1 cellular context compared by ENCODE assay signal in genomic region chr2:201174687-201175086, GRCh38.
TF ChIP-seq lines count a peak whose summit lies in the region.

No MANE protein-coding gene starts in this region.

TF ChIP-seq in WTC11, 78 proteins besides CTCF, POLR2A, EP300 and RAD21 (continued from another document):
- TF ChIP-seq PRDM15 (CRISPR knock-in tag; IDR thresholded peaks at IDR 0.05): no peak
- TF ChIP-seq HMGXB4 (CRISPR knock-in tag; IDR thresholded peaks at IDR 0.05): no peak
- no peak for TF ChIP-seq SMAD3 (CRISPR knock-in tag; IDR thresholded peaks at IDR 0.05; ENCODE audit: borderline replicate concordance)
